ENCODE assay signal across 23 cellular contexts in genomic region chr11:61903845-61904244, GRCh38. TPM values are rescaled to one million over a fixed set of nuclear protein-coding genes. Genes with fewer than 3 reads are reported as not detected.
"Had no signal": no experiment of that assay in that cellular context is flagged by ENCODE, and none has a peak within 500 bp of the region (broad histone marks: within the 10 kb centered on the region; RNA-seq: fewer than 3 reads in every experiment).

No MANE protein-coding gene starts in this region.

- H3K9me3 ChIP-seq: mucosa of descending colon, ovary, prostate gland, right atrium auricular region, thyroid gland, upper lobe of right lung had no signal

- H3K36me3 Mint-ChIP-seq: activated naive CD4-positive, alpha-beta T cell treated with anti-CD3 and anti-CD28 coated beads, Interleukin-2, amount 10 ng/mL, durations not matched to agents 7 days and 5 days; brain; naive B cell had no signal

- DNase-seq: activated CD4-positive, alpha-beta memory T cell treated with anti-CD3 and anti-CD28 coated beads, Interleukin-2, amount 10 ng/mL, durations not matched to agents 7 days and 5 days; activated effector memory CD4-positive, alpha-beta T cell treated with anti-CD3 and anti-CD28 coated beads, Interleukin-2, amount 50 U/mL, for 16 hours; activated naive CD4-positive, alpha-beta T cell treated with anti-CD3 and anti-CD28 coated beads, Interleukin-2, amount 10 ng/mL, durations not matched to agents 7 days and 5 days; activated naive CD8-positive, alpha-beta T cell treated with anti-CD3 and anti-CD28 coated beads, Interleukin-2, amount 50 U/mL, for 24 hours; activated T-cell treated with anti-CD3 and anti-CD28 coated beads for 4 hours; aorta; caudate nucleus; dermis blood vessel endothelial cell; effector CD8-positive, alpha-beta T cell; foreskin keratinocyte; naive B cell; ovary; stimulated activated CD4-positive, alpha-beta T cell treated with anti-CD3 and anti-CD28 coated beads, Interleukin-12 subunit alpha, Interleukin-12 subunit beta, amount 100 ng/mL, for 4 hours; stimulated activated CD4-positive, alpha-beta T cell treated with anti-CD3 and anti-CD28 coated beads, Interleukin-4, amount 100 ng/mL, for 4 hours; stimulated activated naive CD8-positive, alpha-beta T cell treated with anti-CD3 and anti-CD28 coated beads, Interleukin-15, Interleukin-2, amounts not matched to agents 100 U/mL and 50 U/mL, for 24 hours; substantia nigra had no signal

- H3K4me3 ChIP-seq: mucosa of descending colon, ovary, prostate gland, thyroid gland, upper lobe of right lung had no signal

- H3K4me1 ChIP-seq: foreskin keratinocyte, prostate gland, upper lobe of right lung had no signal

- H3K27me3 Mint-ChIP-seq: activated naive CD8-positive, alpha-beta T cell treated with anti-CD3 and anti-CD28 coated beads, Interleukin-2, amount 50 U/mL, for 24 hours had no signal

- H3K27me3 ChIP-seq: ovary, right atrium auricular region, thyroid gland, upper lobe of right lung had no signal

- H3K4me3 Mint-ChIP-seq: activated CD4-positive, alpha-beta memory T cell treated with anti-CD3 and anti-CD28 coated beads, Interleukin-2, amount 10 ng/mL, durations not matched to agents 7 days and 5 days; activated naive CD4-positive, alpha-beta T cell treated with anti-CD3 and anti-CD28 coated beads, Interleukin-2, amount 10 ng/mL, durations not matched to agents 7 days and 5 days; activated naive CD8-positive, alpha-beta T cell treated with anti-CD3 and anti-CD28 coated beads, Interleukin-2, amount 50 U/mL, for 24 hours; brain had no signal

- H3K27ac Mint-ChIP-seq: activated CD4-positive, alpha-beta memory T cell treated with anti-CD3 and anti-CD28 coated beads, Interleukin-2, amount 10 ng/mL, durations not matched to agents 7 days and 5 days; activated naive CD4-positive, alpha-beta T cell treated with anti-CD3 and anti-CD28 coated beads, Interleukin-2, amount 10 ng/mL, durations not matched to agents 7 days and 5 days; activated naive CD8-positive, alpha-beta T cell treated with anti-CD3 and anti-CD28 coated beads, Interleukin-2, amount 50 U/mL, for 24 hours had no signal

- H3K9me3 Mint-ChIP-seq: activated CD4-positive, alpha-beta memory T cell treated with anti-CD3 and anti-CD28 coated beads, Interleukin-2, amount 10 ng/mL, durations not matched to agents 7 days and 5 days; activated naive CD4-positive, alpha-beta T cell treated with anti-CD3 and anti-CD28 coated beads, Interleukin-2, amount 10 ng/mL, durations not matched to agents 7 days and 5 days; activated naive CD8-positive, alpha-beta T cell treated with anti-CD3 and anti-CD28 coated beads, Interleukin-2, amount 50 U/mL, for 24 hours; brain; naive B cell had no signal

- H3K27ac ChIP-seq: foreskin keratinocyte, ovary, prostate gland, thyroid gland, upper lobe of right lung had no signal

- H3K36me3 ChIP-seq: ovary, prostate gland, upper lobe of right lung had no signal

- ATAC-seq: activated naive CD8-positive, alpha-beta T cell treated with anti-CD3 and anti-CD28 coated beads, Interleukin-2, amount 50 U/mL, for 24 hours had no signal

RNA-seq across cellular contexts. Expression of gene RAB3IL1, which starts 13.5 kb away (rescaled TPM):
- total RNA-seq: activated CD4-positive, alpha-beta memory T cell treated with anti-CD3 and anti-CD28 coated beads, Interleukin-2, amount 10 ng/mL, durations not matched to agents 7 days and 5 days; T-helper 2 cell treated with Interferon-gamma antibody and Interleukin-4, amounts not matched to agents 100 ng/mL and 5 ng/mL, for 36 hours had no signal

RNA-seq across cellular contexts. Expression of gene BEST1, which starts 46.3 kb away (rescaled TPM):
- total RNA-seq: dermis blood vessel endothelial cell; T-helper 2 cell treated with Interferon-gamma antibody and Interleukin-4, amounts not matched to agents 100 ng/mL and 5 ng/mL, for 36 hours had no signal
